1 cellular context compared by ENCODE assay signal in genomic region chr4:102064747-102065442, GRCh38.
TF ChIP-seq lines count a peak whose summit lies in the region.

No MANE protein-coding gene starts in this region.

TF ChIP-seq in endothelial cell of umbilical vein, 7 proteins besides CTCF, POLR2A, EP300 and RAD21:
- no peak for TF ChIP-seq JUN (IDR thresholded peaks at IDR 0.05; ENCODE audit: borderline replicate concordance, insufficient read depth, insufficient read length, low read depth)
- no peak for TF ChIP-seq EZH2 (IDR thresholded peaks at IDR 0.05; ENCODE audit: borderline replicate concordance, low read depth, low read length, severe bottlenecking)
- no peak for TF ChIP-seq POLR2AphosphoS5 (IDR thresholded peaks at IDR 0.05; ENCODE audit: insufficient read depth, low read depth, low read length)
- no peak for TF ChIP-seq GATA2 (IDR thresholded peaks at IDR 0.05; ENCODE audit: insufficient read depth, insufficient read length, low read depth, low read length)
- TF ChIP-seq MAX (IDR thresholded peaks at IDR 0.05; ENCODE audit: insufficient read depth, insufficient read length) = no peak
- no peak for TF ChIP-seq FOS (IDR thresholded peaks at IDR 0.05; ENCODE audit: borderline replicate concordance, insufficient read depth, low read length)
- TF ChIP-seq MYC (IDR thresholded peaks at IDR 0.05; ENCODE audit: low read depth, low read length) = no peak
